Comparison of ENCODE assay signal across 19 cellular contexts in genomic region chr20:38215789-38216182, GRCh38. TPM values are rescaled to one million over a fixed set of nuclear protein-coding genes. Genes with fewer than 3 reads are reported as not detected.
DNase-seq lines count a peak whose midpoint lies in the region; ATAC-seq, FAIRE-seq and TF ChIP-seq lines count a peak whose summit lies in the region.
"Had no signal": no experiment of that assay in that cellular context is flagged by ENCODE, and none has a peak within 500 bp of the region (broad histone marks: within the 10 kb centered on the region; RNA-seq: fewer than 3 reads in every experiment).

No MANE protein-coding gene starts in this region.

- peak overlapping the region; percentile 67 for H3K27ac Mint-ChIP-seq in neural progenitor cell
- no peak overlapping the region for H3K27ac Mint-ChIP-seq in effector memory CD8-positive, alpha-beta T cell
- no peak overlapping the region for H3K27ac Mint-ChIP-seq in stimulated activated naive CD8-positive, alpha-beta T cell treated with anti-CD3 and anti-CD28 coated beads, Interleukin-15, amount 100 ng/mL, for 72 hours
- H3K27ac Mint-ChIP-seq: CD4-positive, alpha-beta T cell had no signal

- peaks cover 2% of the 10 kb centered on the region for H3K27me3 Mint-ChIP-seq in neural progenitor cell (ENCODE audit: insufficient read depth, low read depth)
- H3K27me3 Mint-ChIP-seq in effector memory CD8-positive, alpha-beta T cell: peaks cover 12 to 33% of the 10 kb centered on the region in 2 donors
- peaks cover 30% of the 10 kb centered on the region for H3K27me3 Mint-ChIP-seq in stimulated activated naive CD8-positive, alpha-beta T cell treated with anti-CD3 and anti-CD28 coated beads, Interleukin-15, amount 100 ng/mL, for 72 hours

- no peaks in the 10 kb centered on the region for H3K9me3 ChIP-seq in neural progenitor cell (ENCODE audit: low read depth)
- no peaks in the 10 kb centered on the region for H3K9me3 ChIP-seq in tibial artery
- H3K9me3 ChIP-seq: Caco-2, HAP-1 had no signal

- POLR2A ChIA-PET in RWPE1 (lab: Yijun Ruan, JAX; ENCODE audit: low non-redundant PET): no interaction called here

- TF ChIP-seq CTCF in RWPE1 (conservative IDR thresholded peaks at IDR 0.05; ENCODE audit: low read depth) (no peak), neural progenitor cell (IDR thresholded peaks at IDR 0.05) (no peak), tibial artery (IDR thresholded peaks at IDR 0.05) (no peak)

- H3K4me3 ChIP-seq in neural progenitor cell: no peak overlapping the region
- no peak overlapping the region for H3K4me3 ChIP-seq in tibial artery
- H3K4me3 ChIP-seq: GM23248, HAP-1 had no signal

- no peaks in the 10 kb centered on the region for H3K4me1 ChIP-seq in neural progenitor cell
- peaks cover 0 to 46% (median 31%) of the 10 kb centered on the region in 4 donors for H3K4me1 ChIP-seq in tibial artery

- DNase-seq in HTR-8/SVneo (ENCODE audit: insufficient read length, low spot score): no peak
- DNase-seq in RWPE1 (ENCODE audit: low spot score): no peak
- no peak for DNase-seq in neural progenitor cell (ENCODE audit: low spot score)
- peak in 1 of 2 donors; percentile 9 for DNase-seq in tibial artery
- no peak for DNase-seq in effector memory CD8-positive, alpha-beta T cell
- no peak for DNase-seq in germinal center (ENCODE audit: low spot score)
- no peak for DNase-seq in stimulated activated naive CD8-positive, alpha-beta T cell treated with anti-CD3 and anti-CD28 coated beads, Interleukin-15, amount 100 ng/mL, for 72 hours
- DNase-seq: AML-193; Caco-2; CD4-positive, alpha-beta T cell; GM23248 had no signal

- H3K9me3 Mint-ChIP-seq in neural progenitor cell: no peaks in the 10 kb centered on the region
- H3K9me3 Mint-ChIP-seq in effector memory CD8-positive, alpha-beta T cell: no peaks in the 10 kb centered on the region
- no peaks in the 10 kb centered on the region for H3K9me3 Mint-ChIP-seq in stimulated activated naive CD8-positive, alpha-beta T cell treated with anti-CD3 and anti-CD28 coated beads, Interleukin-15, amount 100 ng/mL, for 72 hours
- H3K9me3 Mint-ChIP-seq: CD4-positive, alpha-beta T cell had no signal

- H3K36me3 Mint-ChIP-seq in neural progenitor cell: no peaks in the 10 kb centered on the region
- H3K36me3 Mint-ChIP-seq in effector memory CD8-positive, alpha-beta T cell (ENCODE audit: insufficient read depth): no peaks in the 10 kb centered on the region

- CTCF ChIA-PET in RWPE1 (lab: Yijun Ruan, JAX): interaction anchor here (0.7 to 1.2 kb wide), 5 partner anchors 42 to 158 kb away, joined by 3 to 6 read pairs (median 4); no protein-coding TSS in a partner anchor

- H3K9ac ChIP-seq in neural progenitor cell: no peak overlapping the region
- H3K9ac ChIP-seq: GM23248 had no signal

- no peaks in the 10 kb centered on the region for H3F3A ChIP-seq in neural progenitor cell (ENCODE audit: low read depth)

- H3K79me2 ChIP-seq in neural progenitor cell (ENCODE audit: low read depth): no peaks in the 10 kb centered on the region

- peaks cover 9% of the 10 kb centered on the region for H3K4me1 Mint-ChIP-seq in neural progenitor cell
- peaks cover 0 to under 1% of the 10 kb centered on the region in 2 donors for H3K4me1 Mint-ChIP-seq in effector memory CD8-positive, alpha-beta T cell (ENCODE audit: low read depth in 2 of 2)
- peaks cover under 1% of the 10 kb centered on the region for H3K4me1 Mint-ChIP-seq in stimulated activated naive CD8-positive, alpha-beta T cell treated with anti-CD3 and anti-CD28 coated beads, Interleukin-15, amount 100 ng/mL, for 72 hours

- no peaks in the 10 kb centered on the region for H4K20me1 ChIP-seq in neural progenitor cell (ENCODE audit: low read depth)

- H3K4me3 Mint-ChIP-seq in neural progenitor cell: no peak overlapping the region
- no peak overlapping the region for H3K4me3 Mint-ChIP-seq in effector memory CD8-positive, alpha-beta T cell
- H3K4me3 Mint-ChIP-seq in stimulated activated naive CD8-positive, alpha-beta T cell treated with anti-CD3 and anti-CD28 coated beads, Interleukin-15, amount 100 ng/mL, for 72 hours: no peak overlapping the region
- H3K4me3 Mint-ChIP-seq: CD4-positive, alpha-beta T cell had no signal

- FAIRE-seq in HTR-8/SVneo (lab: Jason Lieb, UNC): peak; percentile 89
- FAIRE-seq: A204.1, D721Med, G401.6, GM12892, GM18507 had no signal

- H2AFZ ChIP-seq in neural progenitor cell (replicated peaks): no peak overlapping the region
- H2AFZ ChIP-seq: GM23248 had no signal

- no peaks in the 10 kb centered on the region for H3K27me3 ChIP-seq in neural progenitor cell
- H3K27me3 ChIP-seq in tibial artery: no peaks in the 10 kb centered on the region

- peak overlapping the region; percentile 0; the same call in 1 of the 2 replicates for H3K27ac ChIP-seq in RWPE1
- no peak overlapping the region for H3K27ac ChIP-seq in neural progenitor cell
- peak overlapping the region; percentile 80 to 82 for H3K27ac ChIP-seq in tibial artery
- H3K27ac ChIP-seq: C4-2B, GM23248 had no signal

- H3K4me2 ChIP-seq in neural progenitor cell: no peak overlapping the region

- H3K36me3 ChIP-seq in neural progenitor cell (no peaks in the 10 kb centered on the region), tibial artery (no peaks in the 10 kb centered on the region)
- H3K36me3 ChIP-seq: HAP-1 had no signal

- ATAC-seq in effector memory CD8-positive, alpha-beta T cell (replicated peaks): no peak
- no peak for ATAC-seq in stimulated activated naive CD8-positive, alpha-beta T cell treated with anti-CD3 and anti-CD28 coated beads, Interleukin-15, amount 100 ng/mL, for 72 hours

- intact Hi-C loops in tibial artery (cut with DNase I; ENCODE audit: low total_unique reads): loop anchor here (5.0 kb wide), 1 partner anchor 43 kb away; no protein-coding TSS in a partner anchor

RNA-seq across cellular contexts. Expression of gene KIAA1755, which starts 44.7 kb away (rescaled TPM):
- total RNA-seq in neural progenitor cell (ENCODE audit: low replicate concordance): 0.22 TPM in 2 replicates
- total RNA-seq: CD4-positive, alpha-beta T cell; H4 had no signal

RNA-seq across cellular contexts. Expression of gene TGM2, which starts 50.7 kb away (rescaled TPM):
- total RNA-seq in neural progenitor cell (ENCODE audit: low replicate concordance): 0.22 and 0.28 TPM in 2 replicates
